Comparison of ENCODE assay signal across 16 cellular contexts in the genomic region with DNA sequence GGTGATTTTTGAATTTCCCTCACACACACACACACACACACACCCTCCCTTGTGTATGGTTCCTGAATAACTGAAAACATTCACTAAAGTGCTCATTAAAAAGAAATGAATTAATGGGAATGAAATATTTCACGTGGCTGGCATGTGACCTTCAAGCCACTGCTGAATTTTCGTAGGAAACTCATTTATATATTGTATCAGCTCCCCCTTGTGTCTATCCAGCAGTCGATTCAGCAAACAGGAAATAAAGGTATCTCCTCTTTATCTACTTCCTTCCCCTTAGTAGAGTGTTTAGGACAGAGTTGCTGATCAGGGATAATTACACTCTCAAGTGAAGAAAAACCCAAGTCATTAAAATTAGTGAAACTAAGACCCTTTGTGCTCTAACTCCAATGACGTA.
DNase-seq lines count a peak whose midpoint lies in the region; ATAC-seq, FAIRE-seq and TF ChIP-seq lines count a peak whose summit lies in the region.
"Had no signal": no experiment of that assay in that cellular context is flagged by ENCODE, and none has a peak within 500 bp of the region (broad histone marks: within the 10 kb centered on the region; RNA-seq: fewer than 3 reads in every experiment).

No MANE protein-coding gene starts in this region.

- no peak overlapping the region for H3K18ac ChIP-seq in IMR-90 (ENCODE audit: low read depth, low read length)

- intact Hi-C loops in IMR-90 (cut with micrococcal nuclease): no loop called here
- intact Hi-C loops in left ventricle myocardium superior (cut with micrococcal nuclease): loop anchor here (5.0 kb wide), 1 partner anchor 247 kb away; no protein-coding TSS in a partner anchor

- H3K4me3 ChIP-seq in IMR-90 (ENCODE audit: insufficient read depth, low read depth, low read length): no peak overlapping the region

- ATAC-seq in IMR-90 (ENCODE audit: low read depth): no peak
- ATAC-seq in left ventricle myocardium superior: peak; percentile 63
- no peak for ATAC-seq in HG03378 (IDR thresholded peaks at IDR 0.05; ENCODE audit: unreplicated experiment)

- no peaks in the 10 kb centered on the region for H3K4me1 ChIP-seq in IMR-90 (ENCODE audit: control insufficient read depth, insufficient read depth, low read length)

- H3K36me3 Mint-ChIP-seq in activated naive CD8-positive, alpha-beta T cell treated with anti-CD3 and anti-CD28 coated beads for 36 hours: no peaks in the 10 kb centered on the region

- no peaks in the 10 kb centered on the region for H3K27me3 ChIP-seq in IMR-90 (ENCODE audit: control insufficient read depth, insufficient read depth, low read length)

- H3K23ac ChIP-seq in IMR-90 (ENCODE audit: low read depth, low read length): no peak overlapping the region

- H3K79me1 ChIP-seq in IMR-90 (ENCODE audit: low read depth in 1 of 2, low read length in 2 of 2): no peaks in the 10 kb centered on the region

- H2AK5ac ChIP-seq in IMR-90 (ENCODE audit: low read depth, low read length): no peak overlapping the region

- TF ChIP-seq CTCF in D721Med (IDR thresholded peaks at IDR 0.05; ENCODE audit: insufficient read depth, missing control alignments) (peak; percentile 37), IMR-90 (conservative IDR thresholded peaks at IDR 0.05; ENCODE audit: low read depth, low read length) (0 out of 2 replicates have a peak, but pooled peaks have one; percentile 16)

- H3K36me3 ChIP-seq in IMR-90 (ENCODE audit: control insufficient read depth, insufficient read depth, low read length): no peaks in the 10 kb centered on the region

- H4K20me1 ChIP-seq in IMR-90 (ENCODE audit: insufficient read depth, low read length): no peaks in the 10 kb centered on the region

- BruUV-seq in IMR-90 (replicated peaks; lab: Mats Ljungman, UMichigan): no TSS peak

- in situ Hi-C loops in IMR-90 (cut with MboI; ENCODE audit: low sequenced_read_pairs) (no loop called here), SK-MEL-5 (cut with HindIII; ENCODE audit: low pct_unique_long_range_greater_than_20kb, low sequenced_read_pairs) (no loop called here)

- H4K8ac ChIP-seq in IMR-90 (ENCODE audit: low read depth in 2 of 2, low read length in 2 of 2): no peak overlapping the region

- POLR2A ChIA-PET in IMR-90 (lab: Charles Lee; ENCODE audit: unreplicated experiment): no interaction called here

- H3K4me1 Mint-ChIP-seq in activated naive CD8-positive, alpha-beta T cell treated with anti-CD3 and anti-CD28 coated beads for 36 hours: no peaks in the 10 kb centered on the region

- H4K91ac ChIP-seq in IMR-90 (ENCODE audit: insufficient read depth, low read depth, low read length): no peak overlapping the region

- no peak overlapping the region for H3K14ac ChIP-seq in IMR-90 (replicated peaks; ENCODE audit: low read depth, low read length)

- H3K27ac Mint-ChIP-seq in activated naive CD8-positive, alpha-beta T cell treated with anti-CD3 and anti-CD28 coated beads for 36 hours: no peak overlapping the region
- H3K27ac Mint-ChIP-seq: activated T-helper 1 cell treated with anti-CD3 and anti-CD28 coated beads, Interleukin-12 subunit alpha, Interleukin-12 subunit beta, Interleukin-2, Interleukin-4 antibody, amounts not matched to agents 30 ng/mL and 10 ng/mL and 1 ng/mL, durations not matched to agents 14 hours and 24 hours and 36 hours had no signal

- TF ChIP-seq POLR2A in IMR-90 (IDR thresholded peaks at IDR 0.05; ENCODE audit: low read depth, low read length): no peak

- dilution Hi-C loops in IMR-90 (cut with HindIII; ENCODE audit: low sequenced_read_pairs, unreplicated experiment): no loop called here

- CTCF ChIA-PET in IMR-90 (lab: Yijun Ruan, JAX): interaction anchor here (0.7 kb wide), 2 partner anchors 9 to 50 kb away, joined by 3 to 5 read pairs; no protein-coding TSS in a partner anchor

- H3K27me3 Mint-ChIP-seq in activated naive CD8-positive, alpha-beta T cell treated with anti-CD3 and anti-CD28 coated beads for 36 hours: no peaks in the 10 kb centered on the region

- H3K9me3 Mint-ChIP-seq in activated naive CD8-positive, alpha-beta T cell treated with anti-CD3 and anti-CD28 coated beads for 36 hours: peaks cover 9% of the 10 kb centered on the region

- H2BK20ac ChIP-seq in IMR-90 (ENCODE audit: low read depth, low read length): no peak overlapping the region

- no peak overlapping the region for H2AFZ ChIP-seq in IMR-90 (replicated peaks; ENCODE audit: low read length, poor library complexity)

- no peak overlapping the region for H2BK120ac ChIP-seq in IMR-90 (ENCODE audit: low read depth, low read length)

- no peak overlapping the region for H3K4me3 Mint-ChIP-seq in activated naive CD8-positive, alpha-beta T cell treated with anti-CD3 and anti-CD28 coated beads for 36 hours
- H3K4me3 Mint-ChIP-seq: activated T-helper 1 cell treated with anti-CD3 and anti-CD28 coated beads, Interleukin-12 subunit alpha, Interleukin-12 subunit beta, Interleukin-2, Interleukin-4 antibody, amounts not matched to agents 30 ng/mL and 10 ng/mL and 1 ng/mL, durations not matched to agents 14 hours and 24 hours and 36 hours; neural crest cell had no signal

- no peak overlapping the region for H2BK15ac ChIP-seq in IMR-90 (ENCODE audit: low read depth, low read length)

- no peaks in the 10 kb centered on the region for H3K9me1 ChIP-seq in IMR-90 (ENCODE audit: insufficient read depth, low read length)

- no peak overlapping the region for H3K9ac ChIP-seq in IMR-90 (ENCODE audit: low read depth, low read length)

- no peak for TF ChIP-seq RAD21 in IMR-90 (IDR thresholded peaks at IDR 0.05; ENCODE audit: low read length)

- no peak overlapping the region for H3K4me2 ChIP-seq in IMR-90 (ENCODE audit: low read depth, low read length)

- no peaks in the 10 kb centered on the region for H3K9me3 ChIP-seq in IMR-90 (ENCODE audit: control insufficient read depth, insufficient read depth, low read length)

- no peak overlapping the region for H3K56ac ChIP-seq in IMR-90 (ENCODE audit: extremely low read depth, insufficient read depth, low read length)

- H3K27ac ChIP-seq in IMR-90 (ENCODE audit: insufficient read depth, low read length): no peak overlapping the region

- DNase-seq in D721Med (ENCODE audit: insufficient read length, low spot score) (no peak), IMR-90 (no peak), SK-MEL-5 (ENCODE audit: low read depth, low spot score) (peak; percentile 23), left ventricle myocardium superior (no peak), Ammon's horn (ENCODE audit: low spot score) (no peak), 8988T (no peak)
- DNase-seq in activated naive CD8-positive, alpha-beta T cell treated with anti-CD3 and anti-CD28 coated beads for 36 hours: no peak
- DNase-seq: C1 segment of cervical spinal cord, glutamatergic neuron, Kasumi-1, NCI-H2107, T-helper 2 cell had no signal

- no CpG with 5 or more reads among the region's 4 CpGs for WGBS in IMR-90 (ENCODE audit: extremely low coverage in 2 of 2, insufficient read length in 1 of 2), 2 experiments

- no peak overlapping the region for H2AK9ac ChIP-seq in IMR-90 (replicated peaks; ENCODE audit: low read depth, low read length, poor library complexity)

- no peak overlapping the region for H3K4ac ChIP-seq in IMR-90 (ENCODE audit: low read depth, low read length)

- H2BK5ac ChIP-seq in IMR-90 (ENCODE audit: low read depth, low read length, poor library complexity, severe bottlenecking): no peak overlapping the region

- peak; percentile 32 for FAIRE-seq in D721Med (lab: Jason Lieb, UNC)
- FAIRE-seq: astrocyte had no signal

- no peak overlapping the region for H4K5ac ChIP-seq in IMR-90 (ENCODE audit: low read depth, low read length)

TF ChIP-seq in IMR-90, 13 proteins besides CTCF, POLR2A, EP300 and RAD21:
- TF ChIP-seq MXI1 (IDR thresholded peaks at IDR 0.05; ENCODE audit: borderline replicate concordance, low read depth, low read length) (no peak), SMC3 (IDR thresholded peaks at IDR 0.05; ENCODE audit: low read depth, low read length) (peak; percentile 12; the same call in 1 of the 2 replicates)
